In the genomic region with DNA sequence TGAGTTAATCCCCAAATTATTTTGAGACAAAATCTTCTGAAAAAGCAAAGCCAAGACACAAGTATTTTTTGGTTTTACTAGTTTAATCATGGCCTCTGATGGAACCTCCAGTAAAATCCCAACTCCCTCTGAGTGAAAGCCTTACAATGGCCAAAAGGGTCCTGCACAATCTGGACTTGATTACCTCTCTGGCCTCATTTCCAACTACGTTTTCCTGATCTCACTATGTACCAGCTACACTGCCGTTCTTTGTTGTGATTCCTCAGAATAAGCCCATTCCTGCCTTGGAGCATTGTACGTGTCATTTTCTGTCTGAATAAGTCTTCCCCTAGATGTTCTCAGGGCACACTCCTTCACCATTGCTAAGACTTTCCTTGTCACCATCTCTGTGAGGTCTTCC, we compare ENCODE assay signal across 1 cellular context.
TF ChIP-seq lines count a peak whose summit lies in the region.

No MANE protein-coding gene starts in this region.

TF ChIP-seq in H1, 55 proteins besides CTCF, POLR2A, EP300 and RAD21 (continued from another document):
- TF ChIP-seq, protein P1, sequence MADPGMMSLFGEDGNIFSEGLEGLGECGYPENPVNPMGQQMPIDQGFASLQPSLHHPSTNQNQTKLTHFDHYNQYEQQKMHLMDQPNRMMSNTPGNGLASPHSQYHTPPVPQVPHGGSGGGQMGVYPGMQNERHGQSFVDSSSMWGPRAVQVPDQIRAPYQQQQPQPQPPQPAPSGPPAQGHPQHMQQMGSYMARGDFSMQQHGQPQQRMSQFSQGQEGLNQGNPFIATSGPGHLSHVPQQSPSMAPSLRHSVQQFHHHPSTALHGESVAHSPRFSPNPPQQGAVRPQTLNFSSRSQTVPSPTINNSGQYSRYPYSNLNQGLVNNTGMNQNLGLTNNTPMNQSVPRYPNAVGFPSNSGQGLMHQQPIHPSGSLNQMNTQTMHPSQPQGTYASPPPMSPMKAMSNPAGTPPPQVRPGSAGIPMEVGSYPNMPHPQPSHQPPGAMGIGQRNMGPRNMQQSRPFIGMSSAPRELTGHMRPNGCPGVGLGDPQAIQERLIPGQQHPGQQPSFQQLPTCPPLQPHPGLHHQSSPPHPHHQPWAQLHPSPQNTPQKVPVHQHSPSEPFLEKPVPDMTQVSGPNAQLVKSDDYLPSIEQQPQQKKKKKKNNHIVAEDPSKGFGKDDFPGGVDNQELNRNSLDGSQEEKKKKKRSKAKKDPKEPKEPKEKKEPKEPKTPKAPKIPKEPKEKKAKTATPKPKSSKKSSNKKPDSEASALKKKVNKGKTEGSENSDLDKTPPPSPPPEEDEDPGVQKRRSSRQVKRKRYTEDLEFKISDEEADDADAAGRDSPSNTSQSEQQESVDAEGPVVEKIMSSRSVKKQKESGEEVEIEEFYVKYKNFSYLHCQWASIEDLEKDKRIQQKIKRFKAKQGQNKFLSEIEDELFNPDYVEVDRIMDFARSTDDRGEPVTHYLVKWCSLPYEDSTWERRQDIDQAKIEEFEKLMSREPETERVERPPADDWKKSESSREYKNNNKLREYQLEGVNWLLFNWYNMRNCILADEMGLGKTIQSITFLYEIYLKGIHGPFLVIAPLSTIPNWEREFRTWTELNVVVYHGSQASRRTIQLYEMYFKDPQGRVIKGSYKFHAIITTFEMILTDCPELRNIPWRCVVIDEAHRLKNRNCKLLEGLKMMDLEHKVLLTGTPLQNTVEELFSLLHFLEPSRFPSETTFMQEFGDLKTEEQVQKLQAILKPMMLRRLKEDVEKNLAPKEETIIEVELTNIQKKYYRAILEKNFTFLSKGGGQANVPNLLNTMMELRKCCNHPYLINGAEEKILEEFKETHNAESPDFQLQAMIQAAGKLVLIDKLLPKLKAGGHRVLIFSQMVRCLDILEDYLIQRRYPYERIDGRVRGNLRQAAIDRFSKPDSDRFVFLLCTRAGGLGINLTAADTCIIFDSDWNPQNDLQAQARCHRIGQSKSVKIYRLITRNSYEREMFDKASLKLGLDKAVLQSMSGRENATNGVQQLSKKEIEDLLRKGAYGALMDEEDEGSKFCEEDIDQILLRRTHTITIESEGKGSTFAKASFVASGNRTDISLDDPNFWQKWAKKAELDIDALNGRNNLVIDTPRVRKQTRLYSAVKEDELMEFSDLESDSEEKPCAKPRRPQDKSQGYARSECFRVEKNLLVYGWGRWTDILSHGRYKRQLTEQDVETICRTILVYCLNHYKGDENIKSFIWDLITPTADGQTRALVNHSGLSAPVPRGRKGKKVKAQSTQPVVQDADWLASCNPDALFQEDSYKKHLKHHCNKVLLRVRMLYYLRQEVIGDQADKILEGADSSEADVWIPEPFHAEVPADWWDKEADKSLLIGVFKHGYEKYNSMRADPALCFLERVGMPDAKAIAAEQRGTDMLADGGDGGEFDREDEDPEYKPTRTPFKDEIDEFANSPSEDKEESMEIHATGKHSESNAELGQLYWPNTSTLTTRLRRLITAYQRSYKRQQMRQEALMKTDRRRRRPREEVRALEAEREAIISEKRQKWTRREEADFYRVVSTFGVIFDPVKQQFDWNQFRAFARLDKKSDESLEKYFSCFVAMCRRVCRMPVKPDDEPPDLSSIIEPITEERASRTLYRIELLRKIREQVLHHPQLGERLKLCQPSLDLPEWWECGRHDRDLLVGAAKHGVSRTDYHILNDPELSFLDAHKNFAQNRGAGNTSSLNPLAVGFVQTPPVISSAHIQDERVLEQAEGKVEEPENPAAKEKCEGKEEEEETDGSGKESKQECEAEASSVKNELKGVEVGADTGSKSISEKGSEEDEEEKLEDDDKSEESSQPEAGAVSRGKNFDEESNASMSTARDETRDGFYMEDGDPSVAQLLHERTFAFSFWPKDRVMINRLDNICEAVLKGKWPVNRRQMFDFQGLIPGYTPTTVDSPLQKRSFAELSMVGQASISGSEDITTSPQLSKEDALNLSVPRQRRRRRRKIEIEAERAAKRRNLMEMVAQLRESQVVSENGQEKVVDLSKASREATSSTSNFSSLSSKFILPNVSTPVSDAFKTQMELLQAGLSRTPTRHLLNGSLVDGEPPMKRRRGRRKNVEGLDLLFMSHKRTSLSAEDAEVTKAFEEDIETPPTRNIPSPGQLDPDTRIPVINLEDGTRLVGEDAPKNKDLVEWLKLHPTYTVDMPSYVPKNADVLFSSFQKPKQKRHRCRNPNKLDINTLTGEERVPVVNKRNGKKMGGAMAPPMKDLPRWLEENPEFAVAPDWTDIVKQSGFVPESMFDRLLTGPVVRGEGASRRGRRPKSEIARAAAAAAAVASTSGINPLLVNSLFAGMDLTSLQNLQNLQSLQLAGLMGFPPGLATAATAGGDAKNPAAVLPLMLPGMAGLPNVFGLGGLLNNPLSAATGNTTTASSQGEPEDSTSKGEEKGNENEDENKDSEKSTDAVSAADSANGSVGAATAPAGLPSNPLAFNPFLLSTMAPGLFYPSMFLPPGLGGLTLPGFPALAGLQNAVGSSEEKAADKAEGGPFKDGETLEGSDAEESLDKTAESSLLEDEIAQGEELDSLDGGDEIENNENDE (IDR thresholded peaks at IDR 0.05; ENCODE audit: insufficient replicate concordance, low read length) = no peak
- TF ChIP-seq SP2 (IDR thresholded peaks at IDR 0.05; ENCODE audit: low read length) (no peak), SIRT6 (IDR thresholded peaks at IDR 0.05; ENCODE audit: low read length) (no peak), EGR1 (IDR thresholded peaks at IDR 0.05; ENCODE audit: borderline replicate concordance, low read depth, low read length) (no peak), EZH2 (IDR thresholded peaks at IDR 0.05; ENCODE audit: low read depth, low read length, severe bottlenecking) (no peak), TAF1 (IDR thresholded peaks at IDR 0.05; ENCODE audit: low read depth, low read length) (no peak), RFX5 (IDR thresholded peaks at IDR 0.05; ENCODE audit: borderline replicate concordance, low read depth, low read length) (no peak), MAFK (IDR thresholded peaks at IDR 0.05; ENCODE audit: low read depth, low read length) (no peak), YY1 (IDR thresholded peaks at IDR 0.05; ENCODE audit: low read depth, low read length) (no peak), BCL11A (IDR thresholded peaks at IDR 0.05; ENCODE audit: low read depth in 2 of 2, low read length in 2 of 2) (no peak), ASH2L (IDR thresholded peaks at IDR 0.05; ENCODE audit: low read length) (no peak), SIX5 (IDR thresholded peaks at IDR 0.05; ENCODE audit: low read depth, low read length) (no peak), CBX5 (IDR thresholded peaks at IDR 0.05; ENCODE audit: low read depth, low read length) (no peak), CBX8 (IDR thresholded peaks at IDR 0.05; ENCODE audit: borderline replicate concordance, low read depth, low read length) (no peak), CEBPB (IDR thresholded peaks at IDR 0.05; ENCODE audit: low read depth, low read length) (no peak)
- TF ChIP-seq, protein P2, sequence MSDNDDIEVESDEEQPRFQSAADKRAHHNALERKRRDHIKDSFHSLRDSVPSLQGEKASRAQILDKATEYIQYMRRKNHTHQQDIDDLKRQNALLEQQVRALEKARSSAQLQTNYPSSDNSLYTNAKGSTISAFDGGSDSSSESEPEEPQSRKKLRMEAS (IDR thresholded peaks at IDR 0.05) = no peak
